ENCODE assay signal across 20 cellular contexts in genomic region chr1:196278816-196279215, GRCh38.
A peak's percentile ranks its signal among the peaks of the same experiment; 100 is the strongest.
DNase-seq lines count a peak whose midpoint lies in the region; ATAC-seq, FAIRE-seq and TF ChIP-seq lines count a peak whose summit lies in the region.
"Had no signal": no experiment of that assay in that cellular context is flagged by ENCODE, and none has a peak within 500 bp of the region (broad histone marks: within the 10 kb centered on the region; RNA-seq: fewer than 3 reads in every experiment).

No MANE protein-coding gene starts in this region.

- no peaks in the 10 kb centered on the region for H3K79me2 ChIP-seq in H9 (ENCODE audit: insufficient read depth, low read length)
- no peaks in the 10 kb centered on the region for H3K79me2 ChIP-seq in PC-3 (ENCODE audit: low read length)
- H3K79me2 ChIP-seq in trophoblast cell (ENCODE audit: control insufficient read depth, insufficient read depth, low read length, poor library complexity), result no peaks in the 10 kb centered on the region

- H3K36me3 ChIP-seq in PC-3 (ENCODE audit: low read depth, low read length), result no peaks in the 10 kb centered on the region
- H3K36me3 ChIP-seq in trophoblast cell (ENCODE audit: control insufficient read depth in 1 of 2, insufficient read depth in 2 of 2, low read length in 2 of 2), result no peaks in the 10 kb centered on the region
- no peaks in the 10 kb centered on the region for H3K36me3 ChIP-seq in upper lobe of left lung
- H3K36me3 ChIP-seq: BLaER1 had no signal

- H3K4me3 ChIP-seq in PC-3 (ENCODE audit: low read length) (no peak overlapping the region), trophoblast cell (ENCODE audit: low read depth, low read length) (no peak overlapping the region), upper lobe of left lung (no peak overlapping the region)
- H3K4me3 ChIP-seq: BLaER1, GM12878, GM23248 had no signal

- no peak overlapping the region for H2BK15ac ChIP-seq in H9 (ENCODE audit: low read depth, low read length)

- BruUV-seq in PC-3 (replicated peaks; lab: Mats Ljungman, UMichigan), result no TSS peak

- peak overlapping the region; percentile 25 to 76 (median 75); a peak in 2 of 7 replicates for H3K27ac Mint-ChIP-seq in H9
- H3K27ac Mint-ChIP-seq: B cell; CD4-positive, CD25-positive, alpha-beta regulatory T cell; CD8-positive, alpha-beta T cell had no signal

- H3K4me2 ChIP-seq in H9 (ENCODE audit: insufficient read depth, insufficient read length, low read length) (no peak overlapping the region), PC-3 (ENCODE audit: low read length) (peak overlapping the region; percentile 59), trophoblast cell (ENCODE audit: low read length) (no peak overlapping the region)
- H3K4me2 ChIP-seq: BLaER1 had no signal

- H3K18ac ChIP-seq in H9 (ENCODE audit: insufficient read length, low read depth, low read length) (no peak overlapping the region), trophoblast cell (ENCODE audit: low read length) (no peak overlapping the region)

- H3K27ac ChIP-seq in H9 (ENCODE audit: insufficient read length, low read depth, low read length), result no peak overlapping the region
- peak overlapping the region; percentile 78 for H3K27ac ChIP-seq in PC-3 (ENCODE audit: low read length)
- no peak overlapping the region for H3K27ac ChIP-seq in trophoblast cell (ENCODE audit: low read depth, low read length)
- no peak overlapping the region for H3K27ac ChIP-seq in upper lobe of left lung
- H3K27ac ChIP-seq: BLaER1, C4-2B, GM23248 had no signal

- no peak overlapping the region for H4K12ac ChIP-seq in trophoblast cell (ENCODE audit: low read depth, low read length)

- H3K9me3 Mint-ChIP-seq in H9, result no peaks in the 10 kb centered on the region; a peak in 1 of 5 replicates
- H3K9me3 Mint-ChIP-seq: CD8-positive, alpha-beta T cell had no signal

- TF ChIP-seq CTCF in H9 (conservative IDR thresholded peaks at IDR 0.05) (no peak), PC-3 (conservative IDR thresholded peaks at IDR 0.05; ENCODE audit: low read depth, low read length) (no peak), upper lobe of left lung (IDR thresholded peaks at IDR 0.05) (no peak), GM10266 (IDR thresholded peaks at IDR 0.05; ENCODE audit: control insufficient read depth, insufficient read depth, low read depth, missing control alignments) (no peak)

- H3K9ac ChIP-seq in H9 (ENCODE audit: extremely low read depth, insufficient read length, low read length) (no peak overlapping the region), PC-3 (ENCODE audit: low read length) (peak overlapping the region; percentile 38), trophoblast cell (ENCODE audit: low read length) (no peak overlapping the region)
- H3K9ac ChIP-seq: BLaER1, GM23248 had no signal

- H3K4me1 ChIP-seq in H9 (ENCODE audit: insufficient read depth, low read length) (no peaks in the 10 kb centered on the region), PC-3 (ENCODE audit: insufficient read depth, low read length) (peaks cover 33% of the 10 kb centered on the region), trophoblast cell (ENCODE audit: control insufficient read depth in 1 of 2, insufficient read depth in 2 of 2, low read length in 2 of 2) (no peaks in the 10 kb centered on the region), upper lobe of left lung (no peaks in the 10 kb centered on the region)
- H3K4me1 ChIP-seq: Caco-2 had no signal

- no peak overlapping the region for H2AFZ ChIP-seq in H9 (ENCODE audit: low read length)
- peak overlapping the region; percentile 33; the same call in 1 of the 2 replicates for H2AFZ ChIP-seq in PC-3 (ENCODE audit: low read length)
- no peak overlapping the region for H2AFZ ChIP-seq in trophoblast cell (ENCODE audit: insufficient read depth, low read length, poor library complexity)
- H2AFZ ChIP-seq: GM23248 had no signal

- no peak overlapping the region for H3K56ac ChIP-seq in H9 (ENCODE audit: insufficient read length, low read depth, low read length)

- H3K9me2 ChIP-seq in PC-3 (replicated peaks; ENCODE audit: low read length), result no peaks in the 10 kb centered on the region

- POLR2A ChIA-PET in PC-3 (lab: Charles Lee; ENCODE audit: unreplicated experiment), result no interaction called here

- no peak overlapping the region for H2BK120ac ChIP-seq in H9 (ENCODE audit: low read depth, low read length, poor library complexity, severe bottlenecking)
- H2BK120ac ChIP-seq in trophoblast cell (ENCODE audit: insufficient read depth, low read length, poor library complexity), result no peak overlapping the region

- H3K4me1 Mint-ChIP-seq in H9, result no peaks in the 10 kb centered on the region
- H3K4me1 Mint-ChIP-seq: B cell; CD4-positive, CD25-positive, alpha-beta regulatory T cell had no signal

- TF ChIP-seq EP300 in upper lobe of left lung (IDR thresholded peaks at IDR 0.05), result no peak

- no peak overlapping the region for H3T11ph ChIP-seq in H9 (ENCODE audit: low read length)

- H4K20me1 ChIP-seq in H9 (ENCODE audit: control insufficient read depth, insufficient read depth, insufficient read length) (no peaks in the 10 kb centered on the region), PC-3 (ENCODE audit: low read length) (no peaks in the 10 kb centered on the region)
- H4K20me1 ChIP-seq: BLaER1 had no signal

- no peak for TF ChIP-seq POLR2A in upper lobe of left lung (IDR thresholded peaks at IDR 0.05)

- H4K8ac ChIP-seq in H9 (replicated peaks; ENCODE audit: insufficient read length, low read depth, low read length), result no peak overlapping the region
- no peak overlapping the region for H4K8ac ChIP-seq in trophoblast cell (ENCODE audit: low read depth, low read length)

- no peak for DNase-seq in H9
- DNase-seq in PC-3, result peak; percentile 12
- peak; percentile 26 to 60 for DNase-seq in trophoblast cell
- DNase-seq in upper lobe of left lung, result no peak
- DNase-seq in GM10266 (ENCODE audit: extremely low spot score), result no peak
- no peak for DNase-seq in RCC 7860 (ENCODE audit: low spot score)
- DNase-seq: Caco-2; CD4-positive, CD25-positive, alpha-beta regulatory T cell; CD8-positive, alpha-beta T cell; DMS153; DND-41; GM23248; HCEC 1CT had no signal

- H2BK20ac ChIP-seq in H9 (ENCODE audit: low read depth, low read length, poor library complexity, severe bottlenecking), result no peak overlapping the region

- H3K4ac ChIP-seq in H9 (ENCODE audit: low read depth, low read length), result no peak overlapping the region
- H3K4ac ChIP-seq in trophoblast cell (ENCODE audit: low read depth, low read length), result no peak overlapping the region

- H3K27me3 ChIP-seq in H9 (ENCODE audit: insufficient read depth, low read length) (no peaks in the 10 kb centered on the region), PC-3 (ENCODE audit: low read length) (no peaks in the 10 kb centered on the region), trophoblast cell (ENCODE audit: insufficient read depth, low read length) (no peaks in the 10 kb centered on the region), upper lobe of left lung (no peaks in the 10 kb centered on the region)
- H3K27me3 ChIP-seq: BLaER1 had no signal

- no peak overlapping the region for H3K23ac ChIP-seq in H9 (ENCODE audit: insufficient read length, low read depth, low read length)
- no peak overlapping the region for H3K23ac ChIP-seq in trophoblast cell (ENCODE audit: low read length)

- no peaks in the 10 kb centered on the region for H3K27me3 Mint-ChIP-seq in H9 (ENCODE audit: low read depth)
- H3K27me3 Mint-ChIP-seq: B cell; CD4-positive, CD25-positive, alpha-beta regulatory T cell had no signal

- peaks cover 14 to 21% (median 15%) of the 10 kb centered on the region in 3 experiments; a peak in 6 of 7 replicates for H3K36me3 Mint-ChIP-seq in H9 (ENCODE audit: insufficient read depth in 1 of 3, low read depth in 3 of 3)
- H3K36me3 Mint-ChIP-seq: CD4-positive, CD25-positive, alpha-beta regulatory T cell; CD8-positive, alpha-beta T cell had no signal

- H3K79me1 ChIP-seq in H9 (ENCODE audit: insufficient read depth, low read depth, low read length, poor library complexity, severe bottlenecking), result no peaks in the 10 kb centered on the region
- no peaks in the 10 kb centered on the region for H3K79me1 ChIP-seq in trophoblast cell (ENCODE audit: low read length)

- intact Hi-C loops in PC-3 (cut with micrococcal nuclease), result no loop called here

- H4K91ac ChIP-seq in H9 (ENCODE audit: insufficient read length, low read depth, low read length) (no peak overlapping the region), trophoblast cell (ENCODE audit: low read depth, low read length) (no peak overlapping the region)

- H2BK5ac ChIP-seq in H9 (ENCODE audit: insufficient read length, low read length), result no peak overlapping the region
- no peak overlapping the region for H2BK5ac ChIP-seq in trophoblast cell (ENCODE audit: low read depth, low read length, poor library complexity)

- no peak overlapping the region for H3K4me3 Mint-ChIP-seq in H9
- H3K4me3 Mint-ChIP-seq: B cell; CD4-positive, CD25-positive, alpha-beta regulatory T cell; CD8-positive, alpha-beta T cell had no signal

- H2BK12ac ChIP-seq in H9 (ENCODE audit: insufficient read length, low read depth, low read length), result no peak overlapping the region
- no peak overlapping the region for H2BK12ac ChIP-seq in trophoblast cell (ENCODE audit: low read length)

- no peak overlapping the region for H4K5ac ChIP-seq in H9 (ENCODE audit: insufficient read length, low read depth, low read length)

- no peaks in the 10 kb centered on the region for H3F3A ChIP-seq in PC-3 (ENCODE audit: low read length, unreplicated experiment)

- H2AK5ac ChIP-seq in H9 (ENCODE audit: insufficient read length, low read length) (no peak overlapping the region), trophoblast cell (ENCODE audit: low read length) (no peak overlapping the region)

- no peak for FAIRE-seq in RCC 7860 (lab: Jason Lieb, UNC)
- FAIRE-seq: A204.1, G401.6, GM12878, GM19239 had no signal

- peak; percentile 10 for ATAC-seq in PC-3
- ATAC-seq in upper lobe of left lung (ENCODE audit: low FRiP score in 2 of 2), result no peak
- ATAC-seq: CD8-positive, alpha-beta T cell; GM12878 had no signal

- no peaks in the 10 kb centered on the region for H3K9me3 ChIP-seq in H9 (ENCODE audit: control insufficient read depth, low read depth, low read length)
- no peaks in the 10 kb centered on the region for H3K9me3 ChIP-seq in PC-3 (ENCODE audit: low read length)
- no peaks in the 10 kb centered on the region for H3K9me3 ChIP-seq in trophoblast cell (ENCODE audit: insufficient read depth, low read depth, low read length)
- H3K9me3 ChIP-seq in upper lobe of left lung, result no peaks in the 10 kb centered on the region
- H3K9me3 ChIP-seq: Caco-2 had no signal

- H3K14ac ChIP-seq in H9 (ENCODE audit: insufficient read depth, low read length) (no peak overlapping the region), trophoblast cell (ENCODE audit: low read length) (no peak overlapping the region)

- H3K23me2 ChIP-seq in H9 (ENCODE audit: insufficient read length, low read depth, low read length, poor library complexity, severe bottlenecking), result no peaks in the 10 kb centered on the region

- no CpG with 5 or more reads among the region's 3 CpGs for WGBS in H9 (ENCODE audit: extremely low coverage, insufficient read length, low lambda C conversion rate)
- WGBS in trophoblast cell (ENCODE audit: extremely low coverage, insufficient coverage, insufficient read length), result no CpG with 5 or more reads among the region's 3 CpGs
- 71 to 84% methylated on average over 3 of the region's 3 CpGs for WGBS in upper lobe of left lung, 2 donors

- CTCF ChIA-PET in PC-3 (lab: Charles Lee), result no interaction called here

Comparison
In these comparisons a context has a peak if more than half of its experiments do, and no peak if none do; other contexts are left out.
1. DNase-seq: peak in PC-3 (single experiment) and trophoblast cell (2 of 2); none in H9 (single experiment), upper lobe of left lung (0 of 2), GM10266 (single experiment) and RCC 7860 (single experiment).